Comparison of ENCODE assay signal across 7 cellular contexts in the genomic region with DNA sequence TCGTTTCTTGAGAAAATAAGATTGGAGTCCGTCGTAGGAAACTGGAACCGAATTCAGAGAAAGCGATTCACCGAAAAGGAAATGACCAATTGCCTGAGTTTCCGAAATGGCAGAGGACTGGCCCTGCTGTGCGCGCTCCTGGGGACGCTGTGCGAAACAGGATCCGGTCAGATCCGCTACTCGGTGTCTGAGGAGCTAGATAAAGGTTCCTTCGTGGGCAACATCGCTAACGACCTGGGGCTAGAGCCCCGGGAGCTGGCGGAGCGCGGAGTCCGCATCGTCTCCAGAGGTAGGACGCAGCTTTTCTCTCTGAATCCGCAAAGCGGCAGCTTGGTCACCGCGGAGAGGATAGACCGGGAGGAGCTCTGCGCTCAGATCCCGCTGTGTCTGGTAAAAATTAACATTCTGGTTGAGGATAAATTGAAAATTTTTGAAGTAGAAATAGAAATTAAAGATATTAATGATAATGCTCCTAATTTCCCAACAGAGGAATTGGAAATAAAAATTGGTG. TPM values are rescaled to one million over a fixed set of nuclear protein-coding genes. Genes with fewer than 3 reads are reported as not detected.
DNase-seq lines count a peak whose midpoint lies in the region; ATAC-seq and TF ChIP-seq lines count a peak whose summit lies in the region.
"Had no signal": no experiment of that assay in that cellular context is flagged by ENCODE, and none has a peak within 500 bp of the region (broad histone marks: within the 10 kb centered on the region; RNA-seq: fewer than 3 reads in every experiment).

No MANE protein-coding gene starts in this region.

- H3K4me3 ChIP-seq in lower lobe of right lung (peak overlapping the region; percentile 22), MG63 (no peak overlapping the region)

- intact Hi-C loops in lower lobe of right lung (cut with DNase I): no loop called here

- peaks cover 6% of the 10 kb centered on the region for H3K27me3 ChIP-seq in lower lobe of right lung (ENCODE audit: low read depth)
- no peaks in the 10 kb centered on the region; the same call in 1 of the 2 replicates for H3K27me3 ChIP-seq in MG63

- peaks cover 35% of the 10 kb centered on the region for H3K27me3 Mint-ChIP-seq in activated T-helper 17 cell treated with anti-CD3 and anti-CD28 coated beads, Interleukin-2, amount 50 U/mL, for 72 hours

- H3K9me3 ChIP-seq in lower lobe of right lung: peaks cover 59% of the 10 kb centered on the region
- H3K9me3 ChIP-seq in MG63: peaks cover 2% of the 10 kb centered on the region

- H3K27ac Mint-ChIP-seq in activated T-helper 17 cell treated with anti-CD3 and anti-CD28 coated beads, Interleukin-2, amount 50 U/mL, for 72 hours: no peak overlapping the region

- TF ChIP-seq CTCF in C4-2B (conservative IDR thresholded peaks at IDR 0.05) (peak; percentile 35), lower lobe of right lung (IDR thresholded peaks at IDR 0.05) (no peak)

- DNase-seq in lower lobe of right lung: no peak
- DNase-seq in NCI-H2171 (lab: John Stamatoyannopoulos, UW): no peak
- DNase-seq in MG63: no peak
- DNase-seq in NCI-H82 (lab: John Stamatoyannopoulos, UW): no peak
- DNase-seq: NCI-H226 had no signal

- no peak for ATAC-seq in activated T-helper 17 cell treated with anti-CD3 and anti-CD28 coated beads, Interleukin-2, amount 50 U/mL, for 72 hours (replicated peaks)
- ATAC-seq in lower lobe of right lung: no peak

- H3K4me1 Mint-ChIP-seq in activated T-helper 17 cell treated with anti-CD3 and anti-CD28 coated beads, Interleukin-2, amount 50 U/mL, for 72 hours: no peaks in the 10 kb centered on the region

- H3K36me3 Mint-ChIP-seq in activated T-helper 17 cell treated with anti-CD3 and anti-CD28 coated beads, Interleukin-2, amount 50 U/mL, for 72 hours (ENCODE audit: low read depth): no peaks in the 10 kb centered on the region

- H3K9me3 Mint-ChIP-seq in activated T-helper 17 cell treated with anti-CD3 and anti-CD28 coated beads, Interleukin-2, amount 50 U/mL, for 72 hours: peaks cover 11% of the 10 kb centered on the region

- H3K27ac ChIP-seq in C4-2B: no peak overlapping the region
- H3K27ac ChIP-seq in lower lobe of right lung: no peak overlapping the region

- no peaks in the 10 kb centered on the region for H3K4me1 ChIP-seq in lower lobe of right lung

- H3K4me3 Mint-ChIP-seq in activated T-helper 17 cell treated with anti-CD3 and anti-CD28 coated beads, Interleukin-2, amount 50 U/mL, for 72 hours: peak overlapping the region; percentile 30

- H3K36me3 ChIP-seq in lower lobe of right lung: no peaks in the 10 kb centered on the region
- no peaks in the 10 kb centered on the region for H3K36me3 ChIP-seq in MG63

RNA-seq across cellular contexts. Expression of a gene that starts 0.4 kb away (rescaled TPM):
- under 1 TPM in 1 of 2 donors, not detected in 1; 0.09 TPM for total RNA-seq in activated T-helper 17 cell treated with anti-CD3 and anti-CD28 coated beads, Interleukin-2, amount 50 U/mL, for 72 hours
- total RNA-seq in lower lobe of right lung: 1.8 TPM
- not detected in 2 replicates for total RNA-seq in MG63 (2014; rRNA removed; shearing (Covaris generic); ENCODE audit: low replicate concordance)

RNA-seq across cellular contexts. Expression of a gene that starts 5.4 kb away (rescaled TPM):
- not detected for total RNA-seq in activated T-helper 17 cell treated with anti-CD3 and anti-CD28 coated beads, Interleukin-2, amount 50 U/mL, for 72 hours
- total RNA-seq in lower lobe of right lung: 2.7 TPM
- total RNA-seq in MG63 (2014; rRNA removed; shearing (Covaris generic); ENCODE audit: low replicate concordance): not detected in 2 replicates

RNA-seq across cellular contexts. Expression of a gene that starts 5.9 kb away (rescaled TPM):
- not detected for total RNA-seq in activated T-helper 17 cell treated with anti-CD3 and anti-CD28 coated beads, Interleukin-2, amount 50 U/mL, for 72 hours
- 1.8 TPM for total RNA-seq in lower lobe of right lung
- 0.59 and 1.3 TPM in 2 replicates for total RNA-seq in MG63 (2014; rRNA removed; shearing (Covaris generic); ENCODE audit: low replicate concordance)

RNA-seq across cellular contexts. Expression of a gene that starts 10.8 kb away (rescaled TPM):
- total RNA-seq in activated T-helper 17 cell treated with anti-CD3 and anti-CD28 coated beads, Interleukin-2, amount 50 U/mL, for 72 hours: under 1 TPM in 1 of 2 donors, not detected in 1; 0.32 TPM
- 3.1 TPM for total RNA-seq in lower lobe of right lung
- total RNA-seq in MG63 (2014; rRNA removed; shearing (Covaris generic); ENCODE audit: low replicate concordance): 0.23 and 0.44 TPM in 2 replicates

RNA-seq across cellular contexts. Expression of a gene that starts 13.7 kb away (rescaled TPM):
- under 1 TPM; 0.09 to 0.16 TPM for total RNA-seq in activated T-helper 17 cell treated with anti-CD3 and anti-CD28 coated beads, Interleukin-2, amount 50 U/mL, for 72 hours
- 0.53 TPM for total RNA-seq in lower lobe of right lung
- total RNA-seq in MG63 (2014; rRNA removed; shearing (Covaris generic); ENCODE audit: low replicate concordance): 0.42 and 0.56 TPM in 2 replicates
